ENCODE assay signal across 11 cellular contexts in the genomic region with DNA sequence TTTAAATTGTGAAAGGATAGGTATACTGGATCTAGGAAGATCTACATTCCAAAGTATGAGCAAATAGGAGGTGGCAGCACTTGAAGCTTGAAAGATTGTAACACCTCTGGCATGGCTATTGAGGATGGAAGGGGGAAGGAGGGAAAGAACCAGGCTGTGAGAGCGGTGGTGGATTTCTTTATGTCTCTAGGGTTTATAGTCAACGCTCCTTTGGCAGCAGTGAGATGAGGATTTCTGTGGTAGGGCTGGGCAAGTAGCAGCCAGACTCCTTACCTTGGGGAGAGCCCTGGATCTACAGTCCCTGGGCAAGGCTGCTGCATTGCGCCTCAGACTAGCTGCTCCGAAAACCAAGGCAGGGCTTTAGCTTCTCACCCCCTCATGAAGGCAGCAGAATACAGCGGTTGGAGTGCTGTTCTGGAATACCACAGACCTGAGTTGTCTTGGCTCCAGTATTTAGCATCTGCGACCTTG. TPM values are rescaled to one million over a fixed set of nuclear protein-coding genes. Genes with fewer than 3 reads are reported as not detected.
DNase-seq lines count a peak whose midpoint lies in the region; ATAC-seq and TF ChIP-seq lines count a peak whose summit lies in the region.
"Had no signal": no experiment of that assay in that cellular context is flagged by ENCODE, and none has a peak within 500 bp of the region (broad histone marks: within the 10 kb centered on the region; RNA-seq: fewer than 3 reads in every experiment).

No MANE protein-coding gene starts in this region.

- H4K91ac ChIP-seq in mesenchymal stem cell (ENCODE audit: low read length) = no peak overlapping the region

- peak overlapping the region; percentile 21 for H3K9ac ChIP-seq in mesenchymal stem cell (ENCODE audit: low read length)

- no peaks in the 10 kb centered on the region for H3K9me3 ChIP-seq in esophagus squamous epithelium
- H3K9me3 ChIP-seq in mesenchymal stem cell (ENCODE audit: control insufficient read depth, low read length) = no peaks in the 10 kb centered on the region
- H3K9me3 ChIP-seq: tibial nerve had no signal

- no peaks in the 10 kb centered on the region for H3K27me3 ChIP-seq in esophagus squamous epithelium
- no peaks in the 10 kb centered on the region for H3K27me3 ChIP-seq in mesenchymal stem cell (ENCODE audit: control insufficient read depth in 1 of 2, insufficient read depth in 1 of 2, low read length in 2 of 2)
- H3K27me3 ChIP-seq: tibial nerve had no signal

- no peak overlapping the region for H2AFZ ChIP-seq in mesenchymal stem cell (ENCODE audit: low read depth, low read length)

- H3K4me3 ChIP-seq in esophagus squamous epithelium = no peak overlapping the region
- H3K4me3 ChIP-seq in mesenchymal stem cell (ENCODE audit: insufficient read depth in 1 of 2, low read depth in 1 of 2, low read length in 2 of 2) = peak overlapping the region in 1 of 2 experiments; percentile 1
- H3K4me3 ChIP-seq: tibial nerve had no signal

- H3K4me1 ChIP-seq in esophagus squamous epithelium = peaks cover 19 to 55% (median 33%) of the 10 kb centered on the region in 3 donors
- H3K4me1 ChIP-seq in mesenchymal stem cell (ENCODE audit: control insufficient read depth, insufficient read depth, low read depth, low read length) = peaks cover 4% of the 10 kb centered on the region

- H3K4me2 ChIP-seq in mesenchymal stem cell (ENCODE audit: low read length, poor library complexity, severe bottlenecking) = no peak overlapping the region

- peak overlapping the region in 1 of 2 experiments; percentile 94 for H3K23ac ChIP-seq in mesenchymal stem cell (ENCODE audit: low read length in 2 of 2)

- ATAC-seq in Right ventricle myocardium superior (ENCODE audit: poor library complexity) = peak; percentile 42
- ATAC-seq in GM18517 (IDR thresholded peaks at IDR 0.05; ENCODE audit: unreplicated experiment) = no peak
- no peak for ATAC-seq in GM18505 (IDR thresholded peaks at IDR 0.05; ENCODE audit: unreplicated experiment)
- ATAC-seq in HG03342 (IDR thresholded peaks at IDR 0.05; ENCODE audit: unreplicated experiment) = no peak
- ATAC-seq: activated CD8-positive, alpha-beta memory T cell treated with anti-CD3 and anti-CD28 coated beads, Interleukin-2, amount 10 ng/mL, durations not matched to agents 7 days and 5 days had no signal

- peak overlapping the region in 1 of 2 experiments; percentile 93 for H3K14ac ChIP-seq in mesenchymal stem cell (ENCODE audit: low read length in 2 of 2)

- no peaks in the 10 kb centered on the region for H3K36me3 ChIP-seq in esophagus squamous epithelium
- H3K36me3 ChIP-seq in mesenchymal stem cell (ENCODE audit: control insufficient read depth in 1 of 2, insufficient read depth in 2 of 2, low read depth in 1 of 2, low read length in 2 of 2) = no peaks in the 10 kb centered on the region

- no peak overlapping the region for H2AK5ac ChIP-seq in mesenchymal stem cell (ENCODE audit: low read length, severe bottlenecking)

- TF ChIP-seq CTCF in esophagus squamous epithelium (IDR thresholded peaks at IDR 0.05) = no peak

- H2BK5ac ChIP-seq in mesenchymal stem cell (ENCODE audit: low read depth, low read length, poor library complexity, severe bottlenecking) = no peak overlapping the region

- no peak overlapping the region for H4K8ac ChIP-seq in mesenchymal stem cell (ENCODE audit: low read length)

- H2BK120ac ChIP-seq in mesenchymal stem cell (ENCODE audit: low read depth, low read length) = no peak overlapping the region

- intact Hi-C loops in Right ventricle myocardium superior (cut with DNase I) (no loop called here), cardiac septum (cut with DNase I) (no loop called here), esophagus squamous epithelium (cut with DNase I) (no loop called here)

- H2BK12ac ChIP-seq in mesenchymal stem cell (ENCODE audit: low read length in 2 of 2) = peak overlapping the region in 1 of 2 experiments; percentile 77

- peak overlapping the region in 3 of 4 donors; percentile 3 to 18 (median 12) for H3K27ac ChIP-seq in esophagus squamous epithelium
- H3K27ac ChIP-seq in mesenchymal stem cell (ENCODE audit: low read length, poor library complexity, severe bottlenecking) = no peak overlapping the region
- H3K27ac ChIP-seq: tibial nerve had no signal

- peak overlapping the region in 1 of 2 experiments; percentile 87 for H3K18ac ChIP-seq in mesenchymal stem cell (ENCODE audit: low read depth in 1 of 2, low read length in 2 of 2)

- peaks cover 11% of the 10 kb centered on the region for H3K79me1 ChIP-seq in mesenchymal stem cell (replicated peaks; ENCODE audit: low read length, poor library complexity, severe bottlenecking)

- H3K4ac ChIP-seq in mesenchymal stem cell (ENCODE audit: low read depth in 1 of 2, low read length in 2 of 2) = peak overlapping the region in 1 of 2 experiments; percentile 49

- DNase-seq in Right ventricle myocardium superior = peak; percentile 30
- no peak for DNase-seq in cardiac septum (ENCODE audit: low spot score)
- DNase-seq in esophagus squamous epithelium (lab: John Stamatoyannopoulos, UW) = no peak
- peak; percentile 23 for DNase-seq in mesenchymal stem cell
- DNase-seq in T1000 (lab: John Stamatoyannopoulos, UW) = no peak
- DNase-seq: activated CD8-positive, alpha-beta memory T cell treated with anti-CD3 and anti-CD28 coated beads, Interleukin-2, amount 10 ng/mL, durations not matched to agents 7 days and 5 days; NCI-H524 had no signal

- H2BK15ac ChIP-seq in mesenchymal stem cell (ENCODE audit: low read depth, poor library complexity, severe bottlenecking) = no peak overlapping the region

- 44 to 55% methylated on average over 6 of the region's 6 CpGs for WGBS in esophagus squamous epithelium, 2 donors
- WGBS in mesenchymal stem cell = 65% methylated on average over 6 of the region's 6 CpGs

- TF ChIP-seq POLR2A in esophagus squamous epithelium (IDR thresholded peaks at IDR 0.05) = no peak
- no peak for TF ChIP-seq POLR2A in GM18505 (IDR thresholded peaks at IDR 0.05; ENCODE audit: borderline replicate concordance, extremely low read depth, insufficient read depth, insufficient read length)

RNA-seq across cellular contexts. Expression of gene MEF2A, which starts 53.2 kb away (rescaled TPM):
- total RNA-seq in Right ventricle myocardium superior (137 TPM), cardiac septum (195 TPM), esophagus squamous epithelium (10 to 100 TPM; 16.9 to 47.5 (median 24.3) TPM)
- polyA plus RNA-seq in mesenchymal stem cell (2013, experiment 1 of 2) = 26.0 TPM
- polyA plus RNA-seq in mesenchymal stem cell (2013, experiment 2 of 2) = 25.6 TPM

Comparison
In these comparisons a context has a peak if more than half of its experiments do, and no peak if none do; other contexts are left out.
1. DNase-seq: peak in Right ventricle myocardium superior (single experiment) and mesenchymal stem cell (single experiment); none in cardiac septum (single experiment), esophagus squamous epithelium (single experiment) and T1000 (single experiment).